24 cellular contexts compared by ENCODE assay signal in the genomic region with DNA sequence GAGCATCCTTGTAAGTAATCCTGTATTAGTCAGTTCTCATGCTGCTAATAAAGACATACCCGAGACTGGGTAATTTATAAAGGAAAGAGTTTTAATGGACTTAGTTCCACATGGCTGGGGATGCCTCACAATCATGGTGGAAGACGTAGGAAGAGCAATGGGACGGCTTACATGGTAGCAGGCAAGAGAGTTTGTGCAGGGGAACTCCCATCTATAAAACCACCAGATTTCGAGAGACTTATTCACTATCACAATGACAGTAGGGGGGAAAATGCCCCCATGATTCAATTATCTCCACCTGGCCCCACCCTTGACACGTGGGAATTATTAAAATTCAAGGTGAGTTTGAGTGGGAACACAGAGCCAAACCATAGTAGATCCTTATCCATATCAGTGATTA.
"Had no signal": no experiment of that assay in that cellular context is flagged by ENCODE, and none has a peak within 500 bp of the region (broad histone marks: within the 10 kb centered on the region; RNA-seq: fewer than 3 reads in every experiment).

No MANE protein-coding gene starts in this region.

- DNase-seq: activated CD4-positive, alpha-beta T cell treated with anti-CD3 and anti-CD28 coated beads, Interleukin-2, amount 10 ng/mL, durations not matched to agents 7 days and 5 days; activated CD4-positive, CD25-positive, alpha-beta regulatory T cell treated with anti-CD3 and anti-CD28 coated beads, Interleukin-2, amount 50 U/mL, for 72 hours; activated CD8-positive, alpha-beta memory T cell treated with anti-CD3 and anti-CD28 coated beads, Interleukin-2, amount 50 U/mL, for 4 hours; activated gamma-delta T cell; activated naive CD8-positive, alpha-beta T cell treated with anti-CD3 and anti-CD28 coated beads, Interleukin-2, amount 10 ng/mL, durations not matched to agents 7 days and 5 days; amniotic stem cell; brain microvascular endothelial cell; dorsolateral prefrontal cortex; effector memory CD4-positive, alpha-beta T cell; kidney glomerular epithelial cell; left lung; lower lobe of right lung; mesenchymal stem cell; naive thymus-derived CD8-positive, alpha-beta T cell; nucleus accumbens; pancreas; retina; stimulated activated CD4-positive, alpha-beta T cell treated with anti-CD3 and anti-CD28 coated beads, Interleukin-1b, Interleukin-23, amount 100 ng/mL, for 48 hours; stimulated activated naive CD4-positive, alpha-beta T cell; trophoblast cell; uterus had no signal

- H3K4me3 Mint-ChIP-seq: activated CD4-positive, alpha-beta T cell treated with anti-CD3 and anti-CD28 coated beads, Interleukin-2, amount 10 ng/mL, durations not matched to agents 7 days and 5 days; activated naive CD8-positive, alpha-beta T cell treated with anti-CD3 and anti-CD28 coated beads, Interleukin-2, amount 10 ng/mL, durations not matched to agents 7 days and 5 days; activated T-helper 1 cell treated with anti-CD3 and anti-CD28 coated beads, Interleukin-12 subunit alpha, Interleukin-12 subunit beta, Interleukin-2, Interleukin-4 antibody, amounts not matched to agents 30 ng/mL and 10 ng/mL and 1 ng/mL, durations not matched to agents 14 hours and 24 hours and 36 hours; naive thymus-derived CD8-positive, alpha-beta T cell; neural crest cell had no signal

- H3K9me3 Mint-ChIP-seq: activated naive CD8-positive, alpha-beta T cell treated with anti-CD3 and anti-CD28 coated beads, Interleukin-2, amount 10 ng/mL, durations not matched to agents 7 days and 5 days; naive thymus-derived CD8-positive, alpha-beta T cell had no signal

- H3K36me3 Mint-ChIP-seq: naive thymus-derived CD8-positive, alpha-beta T cell had no signal

- H3K27ac Mint-ChIP-seq: activated CD4-positive, alpha-beta T cell treated with anti-CD3 and anti-CD28 coated beads, Interleukin-2, amount 10 ng/mL, durations not matched to agents 7 days and 5 days; activated naive CD8-positive, alpha-beta T cell treated with anti-CD3 and anti-CD28 coated beads, Interleukin-2, amount 10 ng/mL, durations not matched to agents 7 days and 5 days; naive thymus-derived CD8-positive, alpha-beta T cell had no signal

- H3K4me1 Mint-ChIP-seq: neural crest cell had no signal

- ATAC-seq: left lung; lower lobe of right lung; naive thymus-derived CD8-positive, alpha-beta T cell; pancreas; sciatic nerve had no signal

- H3K27me3 Mint-ChIP-seq: activated CD4-positive, alpha-beta T cell treated with anti-CD3 and anti-CD28 coated beads, Interleukin-2, amount 10 ng/mL, durations not matched to agents 7 days and 5 days; activated naive CD8-positive, alpha-beta T cell treated with anti-CD3 and anti-CD28 coated beads, Interleukin-2, amount 10 ng/mL, durations not matched to agents 7 days and 5 days; naive thymus-derived CD8-positive, alpha-beta T cell had no signal
